ENCODE assay signal across 8 cellular contexts in the genomic region with DNA sequence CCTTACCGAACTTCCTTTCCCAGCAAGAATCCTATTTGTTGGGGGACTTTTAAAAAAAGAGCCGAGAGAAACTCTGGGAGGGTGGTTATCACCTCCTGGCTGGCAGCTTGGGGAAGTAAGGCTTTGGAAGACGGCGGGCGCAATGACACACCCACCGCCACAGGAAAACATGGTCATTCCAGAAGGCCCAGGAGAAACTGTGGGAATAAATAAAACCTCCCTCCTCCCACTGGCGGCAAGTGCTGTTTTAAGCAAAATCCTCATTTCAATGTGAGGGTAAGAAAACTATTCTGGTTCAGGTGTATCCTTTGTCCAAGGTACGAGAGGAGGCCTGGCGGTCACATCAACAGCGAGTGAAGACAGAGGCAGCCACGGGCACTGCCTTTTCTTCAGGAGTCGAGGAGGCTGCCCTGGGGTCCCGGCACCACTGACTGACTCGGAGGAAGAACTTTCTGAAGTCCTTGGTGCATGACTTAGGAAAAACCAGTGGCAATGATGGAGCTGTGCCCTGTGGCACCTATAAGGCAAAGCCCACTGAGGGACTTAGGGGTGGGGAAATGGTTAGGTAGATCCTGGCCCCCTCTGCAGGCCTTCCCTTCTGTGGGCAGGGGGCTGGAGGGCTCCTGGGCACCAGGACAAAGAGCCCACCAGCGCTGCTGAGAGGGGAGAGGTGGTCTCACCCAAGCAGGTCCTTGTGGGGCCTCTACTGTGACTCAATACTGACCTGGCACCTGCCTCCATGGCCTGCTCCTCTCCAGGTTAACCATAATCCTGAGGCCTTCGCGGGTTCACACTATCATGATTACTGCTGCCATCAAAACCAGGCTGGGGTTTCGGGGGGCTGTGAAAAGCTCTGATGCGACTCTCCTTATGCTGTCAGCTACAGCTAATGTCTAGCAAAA. TPM values are rescaled to one million over a fixed set of nuclear protein-coding genes. Genes with fewer than 3 reads are reported as not detected.
A peak's percentile ranks its signal among the peaks of the same experiment; 100 is the strongest.
DNase-seq lines count a peak whose midpoint lies in the region; ATAC-seq, FAIRE-seq and TF ChIP-seq lines count a peak whose summit lies in the region.

No MANE protein-coding gene starts in this region.

- no peak overlapping the region for H2AFZ ChIP-seq in SK-N-SH (ENCODE audit: low read depth)

- intact Hi-C loops in lower lobe of right lung (cut with DNase I) = no loop called here

- no peaks in the 10 kb centered on the region for H3K27me3 ChIP-seq in SK-N-SH (ENCODE audit: insufficient read depth)
- H3K27me3 ChIP-seq in lower lobe of right lung (ENCODE audit: low read depth) = no peaks in the 10 kb centered on the region
- no peaks in the 10 kb centered on the region for H3K27me3 ChIP-seq in suprapubic skin

- H3K4me3 ChIP-seq in SK-N-SH (ENCODE audit: low read depth in 2 of 2, low read length in 1 of 2) = no peak overlapping the region
- H3K4me3 ChIP-seq in lower lobe of right lung = no peak overlapping the region
- H3K4me3 ChIP-seq in suprapubic skin = no peak overlapping the region

- peaks cover 15 to 83% of the 10 kb centered on the region in 2 experiments for H3K4me1 ChIP-seq in SK-N-SH (ENCODE audit: control insufficient read depth in 1 of 2, insufficient read depth in 2 of 2, low read depth in 1 of 2, low read length in 1 of 2)
- H3K4me1 ChIP-seq in lower lobe of right lung = peaks cover 91% of the 10 kb centered on the region
- H3K4me1 ChIP-seq in suprapubic skin = peaks cover 87% of the 10 kb centered on the region

- TF ChIP-seq CTCF in SK-N-SH (IDR thresholded peaks at IDR 0.05) (no peak), lower lobe of right lung (IDR thresholded peaks at IDR 0.05) (no peak), suprapubic skin (IDR thresholded peaks at IDR 0.05) (no peak)

- H3K9ac ChIP-seq in SK-N-SH = no peak overlapping the region

- no peak for TF ChIP-seq POLR2A in suprapubic skin (IDR thresholded peaks at IDR 0.05)

- no peak for TF ChIP-seq EP300 in SK-N-SH (IDR thresholded peaks at IDR 0.05; ENCODE audit: borderline replicate concordance in 1 of 2, low read depth in 1 of 2, low read length in 1 of 2)
- no peak for TF ChIP-seq EP300 in suprapubic skin (IDR thresholded peaks at IDR 0.05)

- peaks cover 10% of the 10 kb centered on the region for H3F3A ChIP-seq in SK-N-SH (replicated peaks; ENCODE audit: insufficient read depth)

- no peak for ATAC-seq in SK-N-SH treated with all-trans-retinoic acid at 6 μM for 48 hours
- no peak for ATAC-seq in lower lobe of right lung

- no peaks in the 10 kb centered on the region for H3K9me2 ChIP-seq in SK-N-SH

- H3K79me2 ChIP-seq in SK-N-SH (ENCODE audit: insufficient read depth) = no peaks in the 10 kb centered on the region

- peak overlapping the region; percentile 45 to 99; a peak in 3 of 4 replicates for H3K27ac ChIP-seq in SK-N-SH (ENCODE audit: low read depth in 2 of 2, low read length in 1 of 2)
- peak overlapping the region; percentile 56 for H3K27ac ChIP-seq in angular gyrus (ENCODE audit: low read depth, low read length)
- peak overlapping the region; percentile 94 for H3K27ac ChIP-seq in lower lobe of right lung
- peak overlapping the region; percentile 88 for H3K27ac ChIP-seq in suprapubic skin

- WGBS in SK-N-SH (ENCODE audit: low lambda C conversion rate) = 93% methylated on average over 14 of the region's 19 CpGs
- 85% methylated on average over 19 of the region's 19 CpGs for WGBS in suprapubic skin

- H3K36me3 ChIP-seq in SK-N-SH (replicated peaks in 1 of 2; ENCODE audit: control insufficient read depth in 1 of 2, insufficient read depth in 2 of 2, low read length in 1 of 2) = peaks cover 16 to 24% of the 10 kb centered on the region in 2 experiments
- H3K36me3 ChIP-seq in lower lobe of right lung = peaks cover 41% of the 10 kb centered on the region
- H3K36me3 ChIP-seq in suprapubic skin = peaks cover 28% of the 10 kb centered on the region

- POLR2A ChIA-PET in SK-N-SH (lab: Yijun Ruan, JAX) = interaction anchor here (0.6 to 15.0 kb wide), 9 partner anchors 13 to 73 kb away, joined by 3 to 234 read pairs (median 4); partner anchors contain the start of gene DDIT4

- no peak overlapping the region for H3K4me2 ChIP-seq in SK-N-SH

- CTCF ChIA-PET in SK-N-SH (lab: Yijun Ruan, JAX) = interaction anchor here (0.6 to 14.0 kb wide), 12 partner anchors 13 to 437 kb away, joined by 3 to 198 read pairs (median 4); partner anchors contain the start of gene DDIT4

- FAIRE-seq in frontal cortex (lab: Jason Lieb, UNC) = no peak

- DNase-seq in SK-N-SH (no peak), lower lobe of right lung (no peak), suprapubic skin (ENCODE audit: low spot score in 2 of 2) (no peak), frontal cortex (ENCODE audit: low spot score in 2 of 2) (no peak), UCSD-AML1 (lab: John Stamatoyannopoulos, UW; ENCODE audit: unreplicated experiment) (no peak), NCI-H2029 (lab: John Stamatoyannopoulos, UW) (no peak)

- no peaks in the 10 kb centered on the region for H4K20me1 ChIP-seq in SK-N-SH (ENCODE audit: insufficient read depth)

- H3K9me3 ChIP-seq in SK-N-SH (no peaks in the 10 kb centered on the region), lower lobe of right lung (no peaks in the 10 kb centered on the region), suprapubic skin (no peaks in the 10 kb centered on the region)

- no peak for TF ChIP-seq RAD21 in SK-N-SH (IDR thresholded peaks at IDR 0.05; ENCODE audit: low read length)

TF ChIP-seq in SK-N-SH, 30 proteins besides CTCF, POLR2A, EP300 and RAD21:
- TF ChIP-seq JUND (IDR thresholded peaks at IDR 0.05) = no peak
- TF ChIP-seq POLR2AphosphoS5 (IDR thresholded peaks at IDR 0.05; ENCODE audit: low read depth, low read length) = no peak
- no peak for TF ChIP-seq GATA2 (CRISPR knock-in tag; IDR thresholded peaks at IDR 0.05)
- no peak for TF ChIP-seq FOXM1 (IDR thresholded peaks at IDR 0.05; ENCODE audit: low read depth)
TF ChIP-seq in SK-N-SH: peak in this region for 0.

TF ChIP-seq in SK-N-SH treated with all-trans-retinoic acid at 6 μM for 48 hours, 23 proteins besides CTCF, POLR2A, EP300 and RAD21 (continues in another document):
- TF ChIP-seq BACH2 (CRISPR knock-in tag; IDR thresholded peaks at IDR 0.05; ENCODE audit: borderline replicate concordance) = no peak
- no peak for TF ChIP-seq SNAI2 (CRISPR knock-in tag; IDR thresholded peaks at IDR 0.05)
- TF ChIP-seq, protein P1, sequence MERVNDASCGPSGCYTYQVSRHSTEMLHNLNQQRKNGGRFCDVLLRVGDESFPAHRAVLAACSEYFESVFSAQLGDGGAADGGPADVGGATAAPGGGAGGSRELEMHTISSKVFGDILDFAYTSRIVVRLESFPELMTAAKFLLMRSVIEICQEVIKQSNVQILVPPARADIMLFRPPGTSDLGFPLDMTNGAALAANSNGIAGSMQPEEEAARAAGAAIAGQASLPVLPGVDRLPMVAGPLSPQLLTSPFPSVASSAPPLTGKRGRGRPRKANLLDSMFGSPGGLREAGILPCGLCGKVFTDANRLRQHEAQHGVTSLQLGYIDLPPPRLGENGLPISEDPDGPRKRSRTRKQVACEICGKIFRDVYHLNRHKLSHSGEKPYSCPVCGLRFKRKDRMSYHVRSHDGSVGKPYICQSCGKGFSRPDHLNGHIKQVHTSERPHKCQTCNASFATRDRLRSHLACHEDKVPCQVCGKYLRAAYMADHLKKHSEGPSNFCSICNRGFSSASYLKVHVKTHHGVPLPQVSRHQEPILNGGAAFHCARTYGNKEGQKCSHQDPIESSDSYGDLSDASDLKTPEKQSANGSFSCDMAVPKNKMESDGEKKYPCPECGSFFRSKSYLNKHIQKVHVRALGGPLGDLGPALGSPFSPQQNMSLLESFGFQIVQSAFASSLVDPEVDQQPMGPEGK (CRISPR knock-in tag; IDR thresholded peaks at IDR 0.05; ENCODE audit: borderline replicate concordance) = no peak
- no peak for TF ChIP-seq PPARA (CRISPR knock-in tag; IDR thresholded peaks at IDR 0.05; ENCODE audit: borderline replicate concordance)
- TF ChIP-seq ISL1 (CRISPR knock-in tag; IDR thresholded peaks at IDR 0.05) = no peak
- TF ChIP-seq, protein P2, sequence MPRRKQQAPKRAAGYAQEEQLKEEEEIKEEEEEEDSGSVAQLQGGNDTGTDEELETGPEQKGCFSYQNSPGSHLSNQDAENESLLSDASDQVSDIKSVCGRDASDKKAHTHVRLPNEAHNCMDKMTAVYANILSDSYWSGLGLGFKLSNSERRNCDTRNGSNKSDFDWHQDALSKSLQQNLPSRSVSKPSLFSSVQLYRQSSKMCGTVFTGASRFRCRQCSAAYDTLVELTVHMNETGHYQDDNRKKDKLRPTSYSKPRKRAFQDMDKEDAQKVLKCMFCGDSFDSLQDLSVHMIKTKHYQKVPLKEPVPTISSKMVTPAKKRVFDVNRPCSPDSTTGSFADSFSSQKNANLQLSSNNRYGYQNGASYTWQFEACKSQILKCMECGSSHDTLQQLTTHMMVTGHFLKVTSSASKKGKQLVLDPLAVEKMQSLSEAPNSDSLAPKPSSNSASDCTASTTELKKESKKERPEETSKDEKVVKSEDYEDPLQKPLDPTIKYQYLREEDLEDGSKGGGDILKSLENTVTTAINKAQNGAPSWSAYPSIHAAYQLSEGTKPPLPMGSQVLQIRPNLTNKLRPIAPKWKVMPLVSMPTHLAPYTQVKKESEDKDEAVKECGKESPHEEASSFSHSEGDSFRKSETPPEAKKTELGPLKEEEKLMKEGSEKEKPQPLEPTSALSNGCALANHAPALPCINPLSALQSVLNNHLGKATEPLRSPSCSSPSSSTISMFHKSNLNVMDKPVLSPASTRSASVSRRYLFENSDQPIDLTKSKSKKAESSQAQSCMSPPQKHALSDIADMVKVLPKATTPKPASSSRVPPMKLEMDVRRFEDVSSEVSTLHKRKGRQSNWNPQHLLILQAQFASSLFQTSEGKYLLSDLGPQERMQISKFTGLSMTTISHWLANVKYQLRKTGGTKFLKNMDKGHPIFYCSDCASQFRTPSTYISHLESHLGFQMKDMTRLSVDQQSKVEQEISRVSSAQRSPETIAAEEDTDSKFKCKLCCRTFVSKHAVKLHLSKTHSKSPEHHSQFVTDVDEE (CRISPR knock-in tag; IDR thresholded peaks at IDR 0.05) = no peak

RNA-seq across cellular contexts. Expression of gene DNAJB12, which starts 21.4 kb away (rescaled TPM):
- polyA plus RNA-seq in SK-N-SH (2012; rRNA removed) = 22.9 and 25.8 TPM in 2 replicates
- 15.6 and 19.0 TPM in 2 replicates for polyA plus RNA-seq in SK-N-SH (2012; cell fraction: cytosol; rRNA removed)
- 38.8 and 40.0 TPM in 2 replicates for polyA plus RNA-seq in SK-N-SH (2012; cell fraction: nucleus; rRNA removed)
- total RNA-seq in lower lobe of right lung = 44.7 TPM
- 10 to 100 TPM; 44.0 to 61.8 (median 46.7) TPM for total RNA-seq in suprapubic skin
- 14.3 TPM for total RNA-seq in frontal cortex

RNA-seq across cellular contexts. Expression of gene DDIT4, which starts 59.6 kb away (rescaled TPM):
- 24.9 and 30.4 TPM in 2 replicates for polyA plus RNA-seq in SK-N-SH (2012; rRNA removed)
- 19.5 and 19.9 TPM in 2 replicates for polyA plus RNA-seq in SK-N-SH (2012; cell fraction: cytosol; rRNA removed)
- 41.8 and 55.3 TPM in 2 replicates for polyA plus RNA-seq in SK-N-SH (2012; cell fraction: nucleus; rRNA removed)
- total RNA-seq in lower lobe of right lung (161 TPM), suprapubic skin (100 to 1,000 TPM; 170 to 246 (median 225) TPM), frontal cortex (26.5 TPM)
